In the genomic region with DNA sequence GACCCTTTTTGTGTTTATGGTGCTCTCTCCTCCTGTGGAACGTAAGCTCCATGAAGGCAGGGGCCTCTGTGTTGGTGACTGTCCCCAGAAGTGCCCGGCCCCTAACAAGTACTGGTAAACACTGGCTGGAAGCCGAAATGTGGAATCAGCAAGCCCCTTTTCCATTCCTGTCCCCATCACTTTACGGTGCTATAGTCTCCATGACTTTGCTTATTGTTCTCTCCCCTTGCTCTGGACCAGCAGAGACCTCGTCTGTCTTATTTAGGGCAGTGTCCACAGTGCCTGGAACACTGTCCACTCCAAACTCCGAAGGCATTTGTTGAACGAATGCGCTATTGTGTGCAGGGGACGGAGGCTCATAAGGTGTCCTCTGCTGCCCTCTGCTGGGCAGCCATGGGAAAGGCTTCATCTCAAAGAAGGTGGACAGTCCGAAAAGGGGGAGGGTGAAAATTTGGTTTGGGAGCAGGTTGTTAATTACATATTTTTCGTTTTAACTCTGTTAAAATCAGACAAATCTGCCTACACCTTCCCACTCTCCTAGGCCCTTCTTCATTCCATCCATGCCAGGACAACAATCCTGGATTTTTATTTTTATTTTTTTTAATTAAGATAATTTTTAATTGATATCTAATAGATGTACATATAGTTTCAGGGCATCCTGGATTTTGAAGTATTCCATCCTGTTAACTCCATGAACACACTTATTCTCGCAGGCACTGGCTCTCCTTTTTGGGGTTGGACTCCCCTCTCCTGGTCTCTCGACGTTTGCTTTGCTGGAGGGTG, we compare ENCODE assay signal across 8 cellular contexts.
DNase-seq lines count a peak whose midpoint lies in the region; ATAC-seq, FAIRE-seq and TF ChIP-seq lines count a peak whose summit lies in the region.

No MANE protein-coding gene starts in this region.

- peak; percentile 41 for DNase-seq in NCI-H1694 treated with DMSO at 0.1 percent for 48 hours (lab: John Stamatoyannopoulos, UW)
- DNase-seq in astrocyte of the spinal cord (ENCODE audit: low read depth, low spot score), result peak; percentile 65
- peak; percentile 58 to 75 for DNase-seq in hippocampal formation (lab: John Stamatoyannopoulos, UW)
- DNase-seq in smooth muscle cell (lab: John Stamatoyannopoulos, UW; ENCODE audit: unreplicated experiment), result peak; percentile 22

- H3K79me2 ChIP-seq in smooth muscle cell (ENCODE audit: low read depth), result no peaks in the 10 kb centered on the region

- 35% methylated on average over 14 of the region's 14 CpGs for WGBS in smooth muscle cell (ENCODE audit: low lambda C conversion rate)

- TF ChIP-seq CTCF in C4-2B (conservative IDR thresholded peaks at IDR 0.05), result peak; percentile 90
- TF ChIP-seq CTCF in astrocyte of the spinal cord (IDR thresholded peaks at IDR 0.05; ENCODE audit: low read depth, low read length), result peak; percentile 92
- TF ChIP-seq CTCF in smooth muscle cell (IDR thresholded peaks at IDR 0.05; ENCODE audit: borderline replicate concordance, insufficient read depth, poor library complexity, severe bottlenecking), result peak; percentile 97

- H3F3A ChIP-seq in smooth muscle cell (ENCODE audit: low read depth), result no peaks in the 10 kb centered on the region

- no peak overlapping the region for H2AFZ ChIP-seq in smooth muscle cell (ENCODE audit: low read depth)

- H3K4me3 ChIP-seq in astrocyte of the spinal cord (ENCODE audit: low read depth, low read length), result no peak overlapping the region
- no peak overlapping the region for H3K4me3 ChIP-seq in smooth muscle cell

- peak; percentile 56 for ATAC-seq in GM21528 (IDR thresholded peaks at IDR 0.05; ENCODE audit: low FRiP score, unreplicated experiment)
- no peak for ATAC-seq in HG02642 (IDR thresholded peaks at IDR 0.05; ENCODE audit: poor library complexity, unreplicated experiment)

- no peaks in the 10 kb centered on the region for H3K36me3 ChIP-seq in smooth muscle cell (ENCODE audit: low read depth)

- FAIRE-seq in TTC549 (lab: Jason Lieb, UNC), result peak; percentile 94

- no peak overlapping the region for H3K4me2 ChIP-seq in smooth muscle cell

- H3K9ac ChIP-seq in smooth muscle cell (ENCODE audit: low read depth), result no peak overlapping the region

- no peaks in the 10 kb centered on the region for H4K20me1 ChIP-seq in smooth muscle cell (ENCODE audit: low read depth)

- in situ Hi-C loops in astrocyte of the spinal cord (cut with HindIII; ENCODE audit: low sequenced_read_pairs), result no loop called here

- H3K9me3 ChIP-seq in smooth muscle cell (replicated peaks; ENCODE audit: low read depth), result no peaks in the 10 kb centered on the region

- H3K27ac ChIP-seq in C4-2B (no peak overlapping the region), smooth muscle cell (ENCODE audit: low read depth) (no peak overlapping the region)

- no peaks in the 10 kb centered on the region for H3K4me1 ChIP-seq in smooth muscle cell (ENCODE audit: low read depth)

- no peaks in the 10 kb centered on the region for H3K27me3 ChIP-seq in smooth muscle cell (ENCODE audit: low read depth)
